ENCODE assay signal across 8 cellular contexts in genomic region chr14:24299255-24300191, GRCh38. TPM values are rescaled to one million over a fixed set of nuclear protein-coding genes. Genes with fewer than 3 reads are reported as not detected.
A peak's percentile ranks its signal among the peaks of the same experiment; 100 is the strongest.
DNase-seq lines count a peak whose midpoint lies in the region; ATAC-seq and TF ChIP-seq lines count a peak whose summit lies in the region.

DHRS1 (minus strand) TSS chr14:24299780; CDS start chr14:24299106, 674 bp downstream.
NOP9 (plus strand) TSS chr14:24299850; CDS start chr14:24299955, 105 bp downstream.

- peaks cover 62% of the 10 kb centered on the region for H3K4me1 Mint-ChIP-seq in stimulated activated naive CD8-positive, alpha-beta T cell treated with anti-CD3 and anti-CD28 coated beads, Interleukin-15, amount 100 ng/mL, for 72 hours

- H3K27me3 ChIP-seq in RWPE2 (ENCODE audit: insufficient read depth, poor library complexity, severe bottlenecking), result no peaks in the 10 kb centered on the region
- H3K27me3 ChIP-seq in neural cell (ENCODE audit: insufficient read depth, low read depth, low read length), result no peaks in the 10 kb centered on the region

- H3K9me3 ChIP-seq in RWPE2 (ENCODE audit: severe bottlenecking) (no peaks in the 10 kb centered on the region), neural cell (ENCODE audit: low read length) (no peaks in the 10 kb centered on the region)

- H3K36me3 ChIP-seq in RWPE2 (ENCODE audit: low read depth) (peaks cover 79% of the 10 kb centered on the region), neural cell (ENCODE audit: insufficient read depth, low read length) (no peaks in the 10 kb centered on the region)

- no peak for TF ChIP-seq RAD21 in neural cell (conservative IDR thresholded peaks at IDR 0.05)

- no peaks in the 10 kb centered on the region for H4K20me1 ChIP-seq in neural cell (ENCODE audit: insufficient read depth)

- H3K27me3 Mint-ChIP-seq in stimulated activated naive CD8-positive, alpha-beta T cell treated with anti-CD3 and anti-CD28 coated beads, Interleukin-15, amount 100 ng/mL, for 72 hours, result no peaks in the 10 kb centered on the region

- H3K27ac Mint-ChIP-seq in stimulated activated naive CD8-positive, alpha-beta T cell treated with anti-CD3 and anti-CD28 coated beads, Interleukin-15, amount 100 ng/mL, for 72 hours, result peak within 1 kb of the TSS; percentile 92

- peak within 1 kb of the TSS; percentile 70 for H3K9ac ChIP-seq in neural cell (ENCODE audit: low read length)

- peak within 1 kb of the TSS; percentile 88 to 89 for H3K4me3 Mint-ChIP-seq in stimulated activated naive CD8-positive, alpha-beta T cell treated with anti-CD3 and anti-CD28 coated beads, Interleukin-15, amount 100 ng/mL, for 72 hours

- H3F3A ChIP-seq in neural cell (ENCODE audit: insufficient read depth, low read length, poor library complexity, severe bottlenecking), result no peaks in the 10 kb centered on the region

- no peaks in the 10 kb centered on the region for H3K9me2 ChIP-seq in neural cell (ENCODE audit: insufficient read depth, low read length)

- peak within 1 kb of the TSS; percentile 83 for H3K4me3 ChIP-seq in RWPE2 (ENCODE audit: severe bottlenecking)
- peak within 1 kb of the TSS; percentile 99 for H3K4me3 ChIP-seq in fibroblast of the aortic adventitia (ENCODE audit: low read depth, low read length)
- peak within 1 kb of the TSS; percentile 97 for H3K4me3 ChIP-seq in neural cell (ENCODE audit: low read length)

- TF ChIP-seq CTCF in RWPE2 (IDR thresholded peaks at IDR 0.05; ENCODE audit: poor library complexity, severe bottlenecking) (no peak), fibroblast of the aortic adventitia (IDR thresholded peaks at IDR 0.05; ENCODE audit: insufficient read depth, low read length) (no peak), neural cell (IDR thresholded peaks at IDR 0.05; ENCODE audit: poor library complexity, severe bottlenecking) (no peak)

- H3K4me1 ChIP-seq in RWPE2 (ENCODE audit: insufficient read depth, poor library complexity, severe bottlenecking), result peaks cover 23% of the 10 kb centered on the region

- H3K79me2 ChIP-seq in neural cell (replicated peaks; ENCODE audit: insufficient read depth, low read length), result no peaks in the 10 kb centered on the region

- H3K4me2 ChIP-seq in neural cell (ENCODE audit: low read length), result peak within 1 kb of the TSS; percentile 95

- H3K27ac ChIP-seq in RWPE2 (ENCODE audit: poor library complexity, severe bottlenecking) (peak within 1 kb of the TSS; percentile 81), neural cell (ENCODE audit: low read length) (peak within 1 kb of the TSS; percentile 42)

- peak; percentile 40 for TF ChIP-seq EP300 in neural cell (conservative IDR thresholded peaks at IDR 0.05; ENCODE audit: poor library complexity, severe bottlenecking)

- H2AFZ ChIP-seq in neural cell (ENCODE audit: low read depth, low read length), result peak within 1 kb of the TSS; percentile 91

- H3K9me3 Mint-ChIP-seq in stimulated activated naive CD8-positive, alpha-beta T cell treated with anti-CD3 and anti-CD28 coated beads, Interleukin-15, amount 100 ng/mL, for 72 hours, result no peaks in the 10 kb centered on the region

- ATAC-seq in GM21717 (IDR thresholded peaks at IDR 0.05; ENCODE audit: unreplicated experiment) (peak; percentile 55), RWPE2 (ENCODE audit: low read depth) (peak; percentile 63)
- peak; percentile 82 for ATAC-seq in stimulated activated naive CD8-positive, alpha-beta T cell treated with anti-CD3 and anti-CD28 coated beads, Interleukin-15, amount 100 ng/mL, for 72 hours

- DNase-seq in DMS79 treated with DMSO at 0.1 percent for 48 hours (lab: John Stamatoyannopoulos, UW), result peak; percentile 93
- peak; percentile 94 for DNase-seq in KG1 (lab: John Stamatoyannopoulos, UW)
- peak; percentile 91 for DNase-seq in RWPE2 (ENCODE audit: low spot score)
- DNase-seq in activated effector memory CD4-positive, alpha-beta T cell treated with anti-CD3 and anti-CD28 coated beads, Interleukin-2, amount 50 U/mL, for 16 hours, result peak; percentile 98
- peak; percentile 85 for DNase-seq in fibroblast of the aortic adventitia (ENCODE audit: low read depth)
- peak; percentile 90 to 91 for DNase-seq in stimulated activated naive CD8-positive, alpha-beta T cell treated with anti-CD3 and anti-CD28 coated beads, Interleukin-15, amount 100 ng/mL, for 72 hours

TF ChIP-seq in neural cell, 6 proteins besides CTCF, POLR2A, EP300 and RAD21:
- TF ChIP-seq MXI1 (conservative IDR thresholded peaks at IDR 0.05; ENCODE audit: poor library complexity, severe bottlenecking) (peak; percentile 97), EZH2 (IDR thresholded peaks at IDR 0.05; ENCODE audit: borderline replicate concordance, insufficient read depth, low read length, poor library complexity, severe bottlenecking) (no peak), TAF1 (IDR thresholded peaks at IDR 0.05; ENCODE audit: low read depth) (no peak), POLR2AphosphoS5 (IDR thresholded peaks at IDR 0.05) (peak; percentile 81), SMC3 (conservative IDR thresholded peaks at IDR 0.05; ENCODE audit: poor library complexity) (no peak)
- TF ChIP-seq, protein P1, sequence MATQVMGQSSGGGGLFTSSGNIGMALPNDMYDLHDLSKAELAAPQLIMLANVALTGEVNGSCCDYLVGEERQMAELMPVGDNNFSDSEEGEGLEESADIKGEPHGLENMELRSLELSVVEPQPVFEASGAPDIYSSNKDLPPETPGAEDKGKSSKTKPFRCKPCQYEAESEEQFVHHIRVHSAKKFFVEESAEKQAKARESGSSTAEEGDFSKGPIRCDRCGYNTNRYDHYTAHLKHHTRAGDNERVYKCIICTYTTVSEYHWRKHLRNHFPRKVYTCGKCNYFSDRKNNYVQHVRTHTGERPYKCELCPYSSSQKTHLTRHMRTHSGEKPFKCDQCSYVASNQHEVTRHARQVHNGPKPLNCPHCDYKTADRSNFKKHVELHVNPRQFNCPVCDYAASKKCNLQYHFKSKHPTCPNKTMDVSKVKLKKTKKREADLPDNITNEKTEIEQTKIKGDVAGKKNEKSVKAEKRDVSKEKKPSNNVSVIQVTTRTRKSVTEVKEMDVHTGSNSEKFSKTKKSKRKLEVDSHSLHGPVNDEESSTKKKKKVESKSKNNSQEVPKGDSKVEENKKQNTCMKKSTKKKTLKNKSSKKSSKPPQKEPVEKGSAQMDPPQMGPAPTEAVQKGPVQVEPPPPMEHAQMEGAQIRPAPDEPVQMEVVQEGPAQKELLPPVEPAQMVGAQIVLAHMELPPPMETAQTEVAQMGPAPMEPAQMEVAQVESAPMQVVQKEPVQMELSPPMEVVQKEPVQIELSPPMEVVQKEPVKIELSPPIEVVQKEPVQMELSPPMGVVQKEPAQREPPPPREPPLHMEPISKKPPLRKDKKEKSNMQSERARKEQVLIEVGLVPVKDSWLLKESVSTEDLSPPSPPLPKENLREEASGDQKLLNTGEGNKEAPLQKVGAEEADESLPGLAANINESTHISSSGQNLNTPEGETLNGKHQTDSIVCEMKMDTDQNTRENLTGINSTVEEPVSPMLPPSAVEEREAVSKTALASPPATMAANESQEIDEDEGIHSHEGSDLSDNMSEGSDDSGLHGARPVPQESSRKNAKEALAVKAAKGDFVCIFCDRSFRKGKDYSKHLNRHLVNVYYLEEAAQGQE (IDR thresholded peaks at IDR 0.05; ENCODE audit: borderline replicate concordance), result no peak

RNA-seq across cellular contexts. Expression of gene DHRS1, which starts in this region (rescaled TPM):
- total RNA-seq in fibroblast of the aortic adventitia (ENCODE audit: low replicate concordance), result 8.7 and 20.7 TPM in 2 replicates
- polyA plus RNA-seq in neural cell, result 5.5 and 6.9 TPM in 2 replicates
- polyA minus RNA-seq in neural cell, result 3.4 and 6.5 TPM in 2 replicates

RNA-seq across cellular contexts. Expression of gene NOP9, which starts in this region (rescaled TPM):
- total RNA-seq in fibroblast of the aortic adventitia (ENCODE audit: low replicate concordance), result 16.4 and 19.6 TPM in 2 replicates
- 13.0 and 19.5 TPM in 2 replicates for polyA plus RNA-seq in neural cell
- polyA minus RNA-seq in neural cell, result 26.2 and 31.9 TPM in 2 replicates

Comparison
In these comparisons a context has a peak if more than half of its experiments do, and no peak if none do; other contexts are left out.
1. Peak in every context shown above with its lines: DNase-seq, ATAC-seq, H3K4me3 ChIP-seq and H3K27ac ChIP-seq.